In the genomic region with DNA sequence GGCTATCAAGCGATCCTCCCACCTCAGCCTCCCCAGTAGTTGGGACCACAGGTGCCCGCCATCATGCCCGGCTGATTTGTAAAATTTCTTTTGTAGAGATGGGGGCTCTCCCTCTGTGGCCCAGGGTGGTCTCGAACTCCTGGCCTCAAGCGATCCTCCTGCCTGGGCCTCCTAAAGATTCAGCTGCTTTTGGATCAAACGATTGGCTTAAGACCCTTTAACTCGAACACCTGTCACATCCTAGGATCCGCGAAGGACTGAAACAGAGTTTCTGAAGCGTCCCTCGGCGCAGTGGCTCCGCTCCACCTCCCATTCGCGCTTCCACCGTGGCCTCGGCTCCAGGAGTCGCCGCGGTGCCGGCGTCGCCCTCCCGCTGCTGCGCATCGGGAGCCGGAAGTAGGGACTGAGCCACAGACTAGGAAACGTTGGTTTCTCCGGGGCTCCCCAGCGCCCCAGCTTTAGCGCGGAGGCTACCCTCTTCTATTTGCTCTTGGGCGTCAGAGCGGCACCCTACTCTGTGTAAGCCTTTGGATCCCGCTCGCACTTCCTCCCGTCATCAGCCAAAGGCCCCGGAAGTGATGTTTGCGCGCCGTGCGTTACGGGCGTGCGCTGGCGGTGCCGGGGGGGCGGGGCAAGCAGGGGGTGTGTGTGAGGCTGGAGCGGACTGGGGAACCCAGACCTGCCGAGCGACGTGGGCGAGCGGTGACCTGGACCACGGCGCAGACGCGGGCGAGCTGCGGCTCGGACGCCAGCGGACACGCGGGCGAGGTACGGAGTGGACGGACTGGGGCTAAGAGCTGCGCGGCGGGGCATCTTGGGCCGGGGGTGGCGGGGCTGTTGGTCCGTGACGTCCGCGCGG, we compare ENCODE assay signal across 8 cellular contexts. TPM values are rescaled to one million over a fixed set of nuclear protein-coding genes. Genes with fewer than 3 reads are reported as not detected.
DNase-seq lines count a peak whose midpoint lies in the region; ATAC-seq and TF ChIP-seq lines count a peak whose summit lies in the region.

No MANE protein-coding gene starts in this region.

- peak overlapping the region; percentile 92 for H3K27ac Mint-ChIP-seq in activated CD4-positive, alpha-beta T cell treated with anti-CD3 and anti-CD28 coated beads, Interleukin-2, amount 10 ng/mL, durations not matched to agents 24 days and 14 days

- H3K4me3 Mint-ChIP-seq in activated CD4-positive, alpha-beta T cell treated with anti-CD3 and anti-CD28 coated beads, Interleukin-2, amount 10 ng/mL, durations not matched to agents 24 days and 14 days = peak overlapping the region; percentile 93

- ATAC-seq in GM19324 (IDR thresholded peaks at IDR 0.05; ENCODE audit: low FRiP score, unreplicated experiment) (peak; percentile 91), HG03460 (IDR thresholded peaks at IDR 0.05; ENCODE audit: unreplicated experiment) (peak; percentile 96), left lobe of liver (peak; percentile 96)

- POLR2A ChIA-PET in BJ (lab: Charles Lee) = interaction anchor here (0.6 kb wide), 1 partner anchor 65 kb away, joined by 4 read pairs; no protein-coding TSS in a partner anchor

- no peaks in the 10 kb centered on the region for H3K27me3 ChIP-seq in BJ (ENCODE audit: control insufficient read depth, insufficient read depth, low read length)

- intact Hi-C loops in activated CD4-positive, alpha-beta T cell treated with anti-CD3 and anti-CD28 coated beads, Interleukin-2, amount 10 ng/mL, durations not matched to agents 24 days and 14 days (cut with micrococcal nuclease) = loop anchor here (1.0 to 2.0 kb wide), 6 partner anchors 27 to 313 kb away; partner anchors contain the start of genes KCTD7, RABGEF1 and SBDS

- peak overlapping the region; percentile 88 to 99 for H3K27ac ChIP-seq in coronary artery

- H3K36me3 Mint-ChIP-seq in activated CD4-positive, alpha-beta T cell treated with anti-CD3 and anti-CD28 coated beads, Interleukin-2, amount 10 ng/mL, durations not matched to agents 24 days and 14 days (ENCODE audit: low read depth) = no peaks in the 10 kb centered on the region

- no peaks in the 10 kb centered on the region for H3K36me3 ChIP-seq in BJ (ENCODE audit: control insufficient read depth, insufficient read depth, low read length)

- CTCF ChIA-PET in BJ (lab: Yijun Ruan, JAX) = no interaction called here

- peak; percentile 47 for DNase-seq in BJ (ENCODE audit: low read depth)
- peak; percentile 13 for DNase-seq in NCI-H524 treated with DMSO at 0.1 percent for 48 hours (lab: John Stamatoyannopoulos, UW)
- peak; percentile 99 for DNase-seq in activated CD4-positive, alpha-beta T cell treated with anti-CD3 and anti-CD28 coated beads, Interleukin-2, amount 10 ng/mL, durations not matched to agents 24 days and 14 days
- DNase-seq in coronary artery (ENCODE audit: low spot score) = peak; percentile 99
- peak; percentile 98 for DNase-seq in left lobe of liver (ENCODE audit: low spot score)
- DNase-seq in stimulated activated CD4-positive, alpha-beta T cell treated with anti-CD3 and anti-CD28 coated beads, Interleukin-2, amount 100 ng/mL, for 24 hours = peak; percentile 95 to 99

- no peaks in the 10 kb centered on the region for H3K27me3 Mint-ChIP-seq in activated CD4-positive, alpha-beta T cell treated with anti-CD3 and anti-CD28 coated beads, Interleukin-2, amount 10 ng/mL, durations not matched to agents 24 days and 14 days

- peak overlapping the region; percentile 81 for H3K4me3 ChIP-seq in BJ (ENCODE audit: low read depth, low read length)
- H3K4me3 ChIP-seq in coronary artery = peak overlapping the region; percentile 98

- no peaks in the 10 kb centered on the region for H3K9me3 Mint-ChIP-seq in activated CD4-positive, alpha-beta T cell treated with anti-CD3 and anti-CD28 coated beads, Interleukin-2, amount 10 ng/mL, durations not matched to agents 24 days and 14 days

- no peak for TF ChIP-seq CTCF in BJ (IDR thresholded peaks at IDR 0.05; ENCODE audit: insufficient read depth, low read depth, low read length)
- no peak for TF ChIP-seq CTCF in coronary artery (IDR thresholded peaks at IDR 0.05)

- H3K4me1 Mint-ChIP-seq in activated CD4-positive, alpha-beta T cell treated with anti-CD3 and anti-CD28 coated beads, Interleukin-2, amount 10 ng/mL, durations not matched to agents 24 days and 14 days = peaks cover 19% of the 10 kb centered on the region

RNA-seq across cellular contexts. Expression of gene KCTD7, which starts 53.0 kb away (rescaled TPM):
- 13.5 and 21.0 TPM in 2 replicates for polyA plus RNA-seq in BJ (2011; rRNA removed)
- polyA minus RNA-seq in BJ (2011; rRNA and poly(A)+ RNA removed) = 11.0 and 14.1 TPM in 2 replicates
- total RNA-seq in activated CD4-positive, alpha-beta T cell treated with anti-CD3 and anti-CD28 coated beads, Interleukin-2, amount 10 ng/mL, durations not matched to agents 24 days and 14 days = 8.9 and 9.2 TPM in 2 replicates
- total RNA-seq in left lobe of liver = 3.1 TPM

RNA-seq across cellular contexts. Expression of gene RABGEF1, which starts 58.8 kb away (rescaled TPM):
- 49.1 and 61.0 TPM in 2 replicates for polyA plus RNA-seq in BJ (2011; rRNA removed)
- 47.1 and 73.9 TPM in 2 replicates for polyA minus RNA-seq in BJ (2011; rRNA and poly(A)+ RNA removed)
- total RNA-seq in activated CD4-positive, alpha-beta T cell treated with anti-CD3 and anti-CD28 coated beads, Interleukin-2, amount 10 ng/mL, durations not matched to agents 24 days and 14 days = 23.6 and 23.8 TPM in 2 replicates
- 8.4 TPM for total RNA-seq in left lobe of liver

Comparison
In these comparisons a context has a peak if more than half of its experiments do, and no peak if none do; other contexts are left out.
1. Peak in every context shown above with its lines: DNase-seq, ATAC-seq, H3K4me3 ChIP-seq and H3K27ac ChIP-seq.
2. DNase-seq: peak in every context shown above with its lines; median percentile 99 in activated CD4-positive, alpha-beta T cell treated with anti-CD3 and anti-CD28 coated beads, Interleukin-2, amount 10 ng/mL, durations not matched to agents 24 days and 14 days; 99 in coronary artery; 98 in left lobe of liver; 97 in stimulated activated CD4-positive, alpha-beta T cell treated with anti-CD3 and anti-CD28 coated beads, Interleukin-2, amount 100 ng/mL, for 24 hours; 47 in BJ; 13 in NCI-H524 treated with DMSO at 0.1 percent for 48 hours.